In the genomic region with DNA sequence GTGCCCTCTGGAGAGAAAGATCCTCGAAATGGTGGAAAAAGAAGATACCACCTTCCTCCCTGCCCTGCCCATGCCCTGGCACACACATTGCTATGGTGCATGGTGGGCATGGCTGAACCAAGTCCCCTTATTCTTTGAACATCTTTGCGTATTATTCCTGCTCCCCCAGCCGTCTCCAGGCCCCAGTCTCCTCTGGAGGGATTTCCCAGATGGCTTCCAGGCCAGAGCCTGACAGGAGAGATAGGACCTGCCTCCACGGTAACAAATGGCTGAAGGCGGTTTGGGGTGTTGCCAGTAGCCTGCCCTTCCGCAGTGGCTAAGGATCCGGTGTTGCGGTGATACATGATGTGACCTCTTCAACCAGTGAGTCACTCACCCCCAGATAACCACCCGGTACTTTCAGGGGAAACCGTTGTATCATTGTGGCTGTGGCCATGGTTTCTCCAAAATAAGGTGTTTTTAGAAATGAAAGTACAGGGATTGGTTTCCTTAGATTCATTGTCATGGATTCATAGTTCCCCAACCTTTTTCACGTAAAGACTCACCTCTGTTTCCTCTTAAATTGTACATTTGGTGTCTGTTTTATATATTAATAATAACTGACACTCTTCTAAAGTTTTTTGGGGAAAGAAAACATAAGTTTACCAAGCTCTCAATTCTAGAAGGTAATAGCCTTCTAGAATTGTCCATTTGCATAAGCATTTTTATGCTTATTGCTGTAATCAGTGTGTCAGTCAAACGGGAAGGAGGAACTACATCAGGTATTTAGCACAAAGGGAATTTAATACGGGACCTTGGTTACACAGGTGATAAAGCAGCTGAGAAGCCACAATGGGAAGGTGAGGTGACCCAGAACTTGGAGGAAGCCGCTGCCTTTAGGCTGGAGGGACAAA, we compare ENCODE assay signal across 7 cellular contexts. TPM values are rescaled to one million over a fixed set of nuclear protein-coding genes. Genes with fewer than 3 reads are reported as not detected.
A peak's percentile ranks its signal among the peaks of the same experiment; 100 is the strongest.
DNase-seq lines count a peak whose midpoint lies in the region; ATAC-seq and TF ChIP-seq lines count a peak whose summit lies in the region.

No MANE protein-coding gene starts in this region.

- H3K27ac ChIP-seq in PC-9 (peak overlapping the region; percentile 96), right atrium auricular region (peak overlapping the region; percentile 41 to 49)

- peaks cover 62% of the 10 kb centered on the region for H3F3A ChIP-seq in PC-9 (ENCODE audit: insufficient read depth, low read depth)

- CTCF ChIA-PET in PC-9 (lab: Charles Lee), result interaction anchor here (0.7 kb wide), 1 partner anchor 13 kb away, joined by 3 read pairs; no protein-coding TSS in a partner anchor

- no peaks in the 10 kb centered on the region for H3K9me2 ChIP-seq in PC-9 (ENCODE audit: insufficient read depth)

- peak; percentile 73 for ATAC-seq in GM18868 (IDR thresholded peaks at IDR 0.05; ENCODE audit: unreplicated experiment)
- ATAC-seq in HG02973 (IDR thresholded peaks at IDR 0.05; ENCODE audit: unreplicated experiment), result peak; percentile 60

- intact Hi-C loops in PC-9 (cut with micrococcal nuclease; ENCODE audit: unreplicated experiment), result loop anchor here (1.0 to 2.0 kb wide), 4 partner anchors 14 to 59 kb away; partner anchors contain the start of gene SMAD3

- peaks cover 96% of the 10 kb centered on the region for H3K79me2 ChIP-seq in PC-9 (ENCODE audit: low read depth)

- H3K4me3 ChIP-seq in PC-9 (peak overlapping the region; percentile 39; the same call in 1 of the 2 replicates), right atrium auricular region (no peak overlapping the region)

- DNase-seq in PC-9, result peak; percentile 95
- peak; percentile 58 for DNase-seq in activated T-helper 1 cell treated with Interleukin-2 at 50 U/mL for 16 hours (ENCODE audit: low read depth)
- DNase-seq in right atrium auricular region (ENCODE audit: low spot score), result peak; percentile 87
- DNase-seq in stimulated activated CD4-positive, alpha-beta T cell treated with anti-CD3 and anti-CD28 coated beads, Interleukin-4, amount 100 ng/mL, for 24 hours, result peak; percentile 79
- DNase-seq in DMS53 treated with DMSO at 0.1 percent for 48 hours (lab: John Stamatoyannopoulos, UW; ENCODE audit: unreplicated experiment), result no peak

- H3K27me3 ChIP-seq in PC-9 (ENCODE audit: insufficient read depth, low read depth) (no peaks in the 10 kb centered on the region), right atrium auricular region (no peaks in the 10 kb centered on the region)

- H3K4me1 ChIP-seq in PC-9 (replicated peaks; ENCODE audit: insufficient read depth) (peaks cover 74% of the 10 kb centered on the region), right atrium auricular region (peaks cover 0 to 76% of the 10 kb centered on the region in 2 donors)

- H3K9me3 ChIP-seq in PC-9 (ENCODE audit: insufficient read depth, low read depth) (no peaks in the 10 kb centered on the region), right atrium auricular region (no peaks in the 10 kb centered on the region)

- H3K36me3 ChIP-seq in PC-9 (ENCODE audit: low read depth), result peaks cover 21% of the 10 kb centered on the region; the same call in 1 of the 2 replicates
- no peaks in the 10 kb centered on the region for H3K36me3 ChIP-seq in right atrium auricular region

- POLR2A ChIA-PET in PC-9 (lab: Charles Lee; ENCODE audit: unreplicated experiment), result no interaction called here

- 0 out of 2 replicates have a peak, but pooled peaks cover under 1% of the 10 kb centered on the region for H4K20me1 ChIP-seq in PC-9 (ENCODE audit: insufficient read depth)

- TF ChIP-seq CTCF in PC-9 (conservative IDR thresholded peaks at IDR 0.05) (no peak), right atrium auricular region (IDR thresholded peaks at IDR 0.05) (no peak)

- BruUV-seq in PC-9 (replicated peaks; lab: Mats Ljungman, UMichigan), result no TSS peak

- H3K4me2 ChIP-seq in PC-9, result peak overlapping the region; percentile 81

- no peak overlapping the region for H2AFZ ChIP-seq in PC-9

RNA-seq across cellular contexts. Expression of gene SMAD3, which starts 25.9 kb away (rescaled TPM):
- total RNA-seq in PC-9 (2021), result 99.5 and 109 TPM in 2 replicates
- total RNA-seq in right atrium auricular region, result 10 to 100 TPM; 20.8 to 37.8 TPM
